ENCODE assay signal across 19 cellular contexts in the genomic region with DNA sequence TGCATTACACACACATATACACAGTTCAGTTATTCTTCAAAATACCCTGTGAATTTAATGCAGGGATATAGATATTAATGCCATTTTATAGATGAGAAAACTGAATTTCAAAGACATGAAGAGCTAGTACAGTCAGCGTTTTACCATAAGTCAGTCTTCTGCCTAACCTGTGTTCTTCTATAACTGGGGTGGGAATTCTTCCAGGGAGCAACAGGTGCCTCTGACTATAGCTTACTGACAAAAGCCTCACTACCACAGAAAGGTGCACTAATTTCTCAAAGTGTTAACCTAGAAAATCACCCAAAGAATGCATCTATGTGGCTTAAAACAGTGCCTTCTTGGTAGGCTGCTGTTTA.
DNase-seq lines count a peak whose midpoint lies in the region; ATAC-seq and TF ChIP-seq lines count a peak whose summit lies in the region.
"Had no signal": no experiment of that assay in that cellular context is flagged by ENCODE, and none has a peak within 500 bp of the region (broad histone marks: within the 10 kb centered on the region; RNA-seq: fewer than 3 reads in every experiment).

No MANE protein-coding gene starts in this region.

- DNase-seq in AG10803 (ENCODE audit: low read depth) (no peak), dorsolateral prefrontal cortex (no peak), smooth muscle cell (lab: John Stamatoyannopoulos, UW; ENCODE audit: unreplicated experiment) (no peak), coronary artery (ENCODE audit: low spot score) (no peak)
- DNase-seq: activated CD4-positive, alpha-beta T cell treated with anti-CD3 and anti-CD28 coated beads, Interleukin-2, amount 50 U/mL, for 1 hour; activated naive CD4-positive, alpha-beta T cell treated with anti-CD3 and anti-CD28 coated beads for 36 hours; activated T-cell treated with anti-CD3 and anti-CD28 coated beads for 4 hours; CD4-positive, alpha-beta memory T cell; dermis blood vessel endothelial cell; midbrain; NCI-H146; NK-92 treated with Interleukin-12 subunit alpha and Interleukin-12 subunit beta, amount 100 ng/mL, for 24 hours; spleen had no signal

- no peaks in the 10 kb centered on the region for H3K9me3 ChIP-seq in muscle layer of colon (ENCODE audit: low read length)
- H3K9me3 ChIP-seq in smooth muscle cell (replicated peaks; ENCODE audit: low read depth): no peaks in the 10 kb centered on the region
- H3K9me3 ChIP-seq: spleen had no signal

- H3K36me3 ChIP-seq in muscle layer of colon (ENCODE audit: insufficient read depth, low read length): no peaks in the 10 kb centered on the region
- no peaks in the 10 kb centered on the region for H3K36me3 ChIP-seq in smooth muscle cell (ENCODE audit: low read depth)
- H3K36me3 ChIP-seq: spleen had no signal

- TF ChIP-seq CTCF in AG10803 (conservative IDR thresholded peaks at IDR 0.05; ENCODE audit: low read length): no peak
- no peak for TF ChIP-seq CTCF in dorsolateral prefrontal cortex (IDR thresholded peaks at IDR 0.05 in 54 of 56, conservative IDR thresholded peaks at IDR 0.05 in 2 of 56; ENCODE audit: low read depth in 1 of 56, partially characterized antibody in 56 of 56)
- no peak for TF ChIP-seq CTCF in smooth muscle cell (IDR thresholded peaks at IDR 0.05; ENCODE audit: borderline replicate concordance, insufficient read depth, poor library complexity, severe bottlenecking)
- TF ChIP-seq CTCF in coronary artery (IDR thresholded peaks at IDR 0.05): no peak

- H2AFZ ChIP-seq in smooth muscle cell (ENCODE audit: low read depth): no peak overlapping the region

- H3K9ac ChIP-seq in muscle layer of colon (ENCODE audit: low read length): no peak overlapping the region
- H3K9ac ChIP-seq in smooth muscle cell (ENCODE audit: low read depth): peak overlapping the region; percentile 11

- H3K4me2 ChIP-seq in smooth muscle cell: peak overlapping the region; percentile 30

- peaks cover 15% of the 10 kb centered on the region for H3F3A ChIP-seq in smooth muscle cell (ENCODE audit: low read depth)

- H3K27ac ChIP-seq in dorsolateral prefrontal cortex: peak overlapping the region in 40 of 59 donors; percentile 1 to 81 (median 49)
- H3K27ac ChIP-seq in muscle layer of colon (ENCODE audit: low read depth, low read length): peak overlapping the region; percentile 16
- H3K27ac ChIP-seq in smooth muscle cell (ENCODE audit: low read depth): peak overlapping the region; percentile 75
- peak overlapping the region in 1 of 2 donors; percentile 68 for H3K27ac ChIP-seq in coronary artery
- H3K27ac ChIP-seq: epithelial cell of prostate, RWPE1, spleen had no signal

- WGBS in smooth muscle cell (ENCODE audit: low lambda C conversion rate): 94% methylated on average over 1 of the region's 1 CpG

- H3K4me1 ChIP-seq in muscle layer of colon (ENCODE audit: insufficient read depth, low read length): peaks cover 42% of the 10 kb centered on the region
- peaks cover 11% of the 10 kb centered on the region for H3K4me1 ChIP-seq in smooth muscle cell (ENCODE audit: low read depth)
- H3K4me1 ChIP-seq: spleen had no signal

- peak overlapping the region; percentile 8; the same call in 1 of the 2 replicates for H3K4me3 ChIP-seq in AG10803 (ENCODE audit: low read length)
- no peak overlapping the region for H3K4me3 ChIP-seq in dorsolateral prefrontal cortex
- peak overlapping the region in 1 of 2 donors; percentile 1 for H3K4me3 ChIP-seq in muscle layer of colon (ENCODE audit: low read depth in 1 of 2, low read length in 2 of 2)
- no peak overlapping the region for H3K4me3 ChIP-seq in smooth muscle cell
- H3K4me3 ChIP-seq in coronary artery: no peak overlapping the region
- H3K4me3 ChIP-seq: spleen had no signal

- peaks cover 85% of the 10 kb centered on the region for H3K79me2 ChIP-seq in smooth muscle cell (ENCODE audit: low read depth)

- intact Hi-C loops in dorsolateral prefrontal cortex (cut with DNase I): loop anchor here in 1 of 2 donors (10.0 kb wide), 1 partner anchor 169 kb away; no protein-coding TSS in a partner anchor

- H3K27me3 ChIP-seq in dorsolateral prefrontal cortex: no peaks in the 10 kb centered on the region
- H3K27me3 ChIP-seq in muscle layer of colon (ENCODE audit: control insufficient read depth in 1 of 2, insufficient read depth in 2 of 2, low read length in 2 of 2): no peaks in the 10 kb centered on the region
- H3K27me3 ChIP-seq in smooth muscle cell (ENCODE audit: low read depth): no peaks in the 10 kb centered on the region
- H3K27me3 ChIP-seq: spleen had no signal

- H4K20me1 ChIP-seq in smooth muscle cell (ENCODE audit: low read depth): peaks cover 74% of the 10 kb centered on the region

- ATAC-seq in HG02981 (IDR thresholded peaks at IDR 0.05; ENCODE audit: unreplicated experiment): no peak
- no peak for ATAC-seq in GM21447 (IDR thresholded peaks at IDR 0.05; ENCODE audit: unreplicated experiment)
- ATAC-seq in HG03442 (IDR thresholded peaks at IDR 0.05; ENCODE audit: unreplicated experiment): no peak
